ENCODE assay signal across 30 cellular contexts in genomic region chr6:62345446-62345845, GRCh38. TPM values are rescaled to one million over a fixed set of nuclear protein-coding genes. Genes with fewer than 3 reads are reported as not detected.
"Had no signal": no experiment of that assay in that cellular context is flagged by ENCODE, and none has a peak within 500 bp of the region (broad histone marks: within the 10 kb centered on the region; RNA-seq: fewer than 3 reads in every experiment).

No MANE protein-coding gene starts in this region.

- H3K4me1 ChIP-seq: colonic mucosa, esophagus squamous epithelium, gastrocnemius medialis, heart right ventricle, left lung, lower lobe of right lung had no signal

- H3K9me3 ChIP-seq: colonic mucosa, gastrocnemius medialis, left lung, mucosa of descending colon had no signal

- H3K27ac Mint-ChIP-seq: dendritic cell treated with granulocyte-macrophage colony-stimulating factor and Interleukin-4, amounts not matched to agents 40 ng/mL and 50 ng/mL, for 4 days; effector memory CD8-positive, alpha-beta T cell; endodermal cell; mesothelial cell of epicardium had no signal

- H3K27me3 ChIP-seq: colonic mucosa, esophagus squamous epithelium, gastrocnemius medialis, heart right ventricle, left lung had no signal

- ATAC-seq: effector memory CD8-positive, alpha-beta T cell; esophagus mucosa; gastrocnemius medialis; heart right ventricle; left cardiac atrium; left lung; left ventricle myocardium superior; mucosa of descending colon had no signal

- H3K36me3 ChIP-seq: colonic mucosa, esophagus squamous epithelium, gastrocnemius medialis, heart right ventricle, left lung, lower lobe of right lung had no signal

- H3K27ac ChIP-seq: colonic mucosa, epithelial cell of prostate, esophagus squamous epithelium, gastrocnemius medialis, heart right ventricle, left lung, lower lobe of right lung had no signal

- H3K4me1 Mint-ChIP-seq: endodermal cell, mesothelial cell of epicardium had no signal

- H3K4me3 ChIP-seq: colonic mucosa, esophagus squamous epithelium, gastrocnemius medialis, heart right ventricle, left lung, lower lobe of right lung, mucosa of descending colon had no signal

- DNase-seq: colonic mucosa; cortex of kidney; effector CD8-positive, alpha-beta T cell; effector memory CD8-positive, alpha-beta T cell; endodermal cell; erythroblast; esophagus squamous epithelium; foreskin fibroblast; foreskin melanocyte; gastrocnemius medialis; glutamatergic neuron; head of caudate nucleus; heart right ventricle; hippocampal formation; left cardiac atrium; left lung; left ventricle myocardium superior; lower lobe of right lung; mesenchymal stem cell; mucosa of descending colon had no signal

- H3K27me3 Mint-ChIP-seq: dendritic cell treated with granulocyte-macrophage colony-stimulating factor and Interleukin-4, amounts not matched to agents 40 ng/mL and 50 ng/mL, for 4 days; effector memory CD8-positive, alpha-beta T cell had no signal

- H3K36me3 Mint-ChIP-seq: mesothelial cell of epicardium had no signal

- H3K4me3 Mint-ChIP-seq: dendritic cell treated with granulocyte-macrophage colony-stimulating factor and Interleukin-4, amounts not matched to agents 40 ng/mL and 50 ng/mL, for 4 days; effector memory CD8-positive, alpha-beta T cell; endodermal cell; mesothelial cell of epicardium had no signal

RNA-seq across cellular contexts. Expression of gene KHDRBS2, which starts 59.4 kb away (rescaled TPM):
- total RNA-seq: dermis microvascular lymphatic vessel endothelial cell, esophagus squamous epithelium, glomerular endothelial cell, left ventricle myocardium superior, lung microvascular endothelial cell, mesenteric fat pad, myocyte had no signal
- polyA plus RNA-seq: heart right ventricle, keratinocyte had no signal
